Comparison of ENCODE assay signal across 36 cellular contexts in the genomic region with DNA sequence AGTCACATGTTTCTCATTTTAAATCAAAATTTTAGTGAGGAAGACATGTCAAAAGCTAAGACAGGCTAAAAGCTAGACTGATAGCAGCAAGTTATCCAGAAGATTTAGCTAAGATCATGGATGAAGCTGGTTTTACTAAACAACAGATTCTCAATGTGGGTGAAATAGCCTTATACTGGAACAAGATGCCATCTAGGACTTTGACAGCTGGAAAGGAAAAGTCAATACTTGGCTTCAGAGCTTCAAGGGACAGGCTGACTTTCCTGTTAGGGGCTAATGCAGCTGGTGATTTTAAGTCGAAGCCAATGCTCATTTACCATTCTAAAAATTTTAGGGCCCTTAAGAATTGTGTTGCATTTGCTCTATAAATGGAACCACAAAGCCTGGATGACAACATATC.
A peak's percentile ranks its signal among the peaks of the same experiment; 100 is the strongest.
DNase-seq lines count a peak whose midpoint lies in the region; ATAC-seq, FAIRE-seq and TF ChIP-seq lines count a peak whose summit lies in the region.
"Had no signal": no experiment of that assay in that cellular context is flagged by ENCODE, and none has a peak within 500 bp of the region (broad histone marks: within the 10 kb centered on the region; RNA-seq: fewer than 3 reads in every experiment).

No MANE protein-coding gene starts in this region.

- H3K4me3 Mint-ChIP-seq in progenitor cell of endocrine pancreas (ENCODE audit: low read depth), result no peak overlapping the region
- H3K4me3 Mint-ChIP-seq: B cell; CD14-positive monocyte; CD4-positive, alpha-beta memory T cell; CD4-positive, alpha-beta T cell; CD8-positive, alpha-beta memory T cell; CD8-positive, alpha-beta T cell had no signal

- no peak overlapping the region for H3K4me2 ChIP-seq in HepG2 (ENCODE audit: low read depth, low read length)
- no peak overlapping the region for H3K4me2 ChIP-seq in PC-9
- H3K4me2 ChIP-seq: A549; BLaER1; BLaER1 treated with 17β-estradiol and CSF1 and Interleukin-3, amounts not matched to agents 10 nM and 100 nM had no signal

- BruUV-seq in HepG2 (replicated peaks; lab: Mats Ljungman, UMichigan) (no TSS peak), PC-9 (replicated peaks; lab: Mats Ljungman, UMichigan) (no TSS peak)

- in situ Hi-C loops in HepG2 (cut with HindIII; ENCODE audit: extremely low pct_ligation_motif_present, low pct_unique_long_range_greater_than_20kb), result no loop called here

- H3K9ac ChIP-seq in liver (ENCODE audit: low read depth in 1 of 2, low read length in 2 of 2), result no peak overlapping the region
- H3K9ac ChIP-seq in HepG2 (ENCODE audit: insufficient read depth, low read depth, low read length), result no peak overlapping the region
- H3K9ac ChIP-seq: BLaER1; BLaER1 treated with 17β-estradiol and CSF1 and Interleukin-3, amounts not matched to agents 10 nM and 100 nM had no signal

- H2AFZ ChIP-seq in HepG2 (ENCODE audit: low read length), result no peak overlapping the region
- peak overlapping the region; percentile 5; the same call in 1 of the 2 replicates for H2AFZ ChIP-seq in PC-9

- H3K4me3 ChIP-seq in liver (ENCODE audit: low read depth in 1 of 3, low read length in 3 of 3) (no peak overlapping the region), HepG2 (replicated peaks in 1 of 3; ENCODE audit: insufficient read depth in 1 of 3, low read depth in 2 of 3, low read length in 3 of 3) (no peak overlapping the region), PC-9 (no peak overlapping the region)
- H3K4me3 ChIP-seq: A549; BLaER1; BLaER1 treated with 17β-estradiol and CSF1 and Interleukin-3, amounts not matched to agents 10 nM and 100 nM had no signal

- peaks cover 0 to 40% (median 38%) of the 10 kb centered on the region in 4 donors for H3K4me1 ChIP-seq in liver (ENCODE audit: control insufficient read depth in 4 of 4, insufficient read depth in 4 of 4, low read length in 3 of 4)
- H3K4me1 ChIP-seq in HepG2 (ENCODE audit: insufficient read depth, low read length), result no peaks in the 10 kb centered on the region
- no peaks in the 10 kb centered on the region for H3K4me1 ChIP-seq in PC-9 (replicated peaks; ENCODE audit: insufficient read depth)
- H3K4me1 ChIP-seq: BE2C; BLaER1; BLaER1 treated with 17β-estradiol and CSF1 and Interleukin-3, amounts not matched to agents 10 nM and 100 nM; Caco-2 had no signal

- no peaks in the 10 kb centered on the region for H4K20me1 ChIP-seq in HepG2 (ENCODE audit: insufficient read depth, low read length)
- no peaks in the 10 kb centered on the region for H4K20me1 ChIP-seq in PC-9 (ENCODE audit: insufficient read depth)
- H4K20me1 ChIP-seq: BLaER1; BLaER1 treated with 17β-estradiol and CSF1 and Interleukin-3, amounts not matched to agents 10 nM and 100 nM had no signal

- no peak for TF ChIP-seq RAD21 in liver (IDR thresholded peaks at IDR 0.05)
- TF ChIP-seq RAD21 in HepG2 (CRISPR knock-in tag; IDR thresholded peaks at IDR 0.05), result no peak

- FAIRE-seq in HepG2 (lab: Jason Lieb, UNC), result no peak
- FAIRE-seq: A204.1, A549, D721Med had no signal

- POLR2A ChIA-PET in HepG2 (lab: Yijun Ruan, JAX), result no interaction called here
- POLR2A ChIA-PET in PC-9 (lab: Charles Lee; ENCODE audit: unreplicated experiment), result no interaction called here

- no peaks in the 10 kb centered on the region for H3K9me2 ChIP-seq in PC-9 (ENCODE audit: insufficient read depth)

- peaks cover 1% of the 10 kb centered on the region for H3K36me3 Mint-ChIP-seq in progenitor cell of endocrine pancreas (ENCODE audit: insufficient read depth)
- H3K36me3 Mint-ChIP-seq: CD14-positive monocyte; CD4-positive, alpha-beta memory T cell; CD4-positive, CD25-positive, alpha-beta regulatory T cell; CD8-positive, alpha-beta memory T cell; CD8-positive, alpha-beta T cell had no signal

- CTCF ChIA-PET in HepG2 (lab: Yijun Ruan, JAX; ENCODE audit: low intra/inter-chr PET ratio, low total read pairs), result no interaction called here
- CTCF ChIA-PET in PC-9 (lab: Charles Lee), result no interaction called here

- H3K9me3 ChIP-seq in liver (ENCODE audit: control insufficient read depth in 4 of 4, low read length in 3 of 4) (no peaks in the 10 kb centered on the region), HepG2 (ENCODE audit: low read length) (peaks cover 65% of the 10 kb centered on the region), PC-9 (ENCODE audit: insufficient read depth, low read depth) (no peaks in the 10 kb centered on the region)
- H3K9me3 ChIP-seq: A549; BE2C; BLaER1; BLaER1 treated with 17β-estradiol and CSF1 and Interleukin-3, amounts not matched to agents 10 nM and 100 nM; Caco-2 had no signal

- H3K36me3 ChIP-seq in liver (ENCODE audit: control insufficient read depth in 4 of 4, insufficient read depth in 3 of 4, low read depth in 1 of 4, low read length in 3 of 4) (no peaks in the 10 kb centered on the region), HepG2 (replicated peaks in 1 of 2; ENCODE audit: control insufficient read depth in 1 of 2, insufficient read depth in 2 of 2, low read length in 2 of 2) (no peaks in the 10 kb centered on the region), PC-9 (ENCODE audit: low read depth) (no peaks in the 10 kb centered on the region)
- H3K36me3 ChIP-seq: BE2C; BLaER1; BLaER1 treated with 17β-estradiol and CSF1 and Interleukin-3, amounts not matched to agents 10 nM and 100 nM had no signal

- 22% methylated on average over 1 of the region's 1 CpG for WGBS in liver
- WGBS in HepG2 (ENCODE audit: low lambda C conversion rate), result 0% methylated on average over 1 of the region's 1 CpG

- H3K27me3 Mint-ChIP-seq in progenitor cell of endocrine pancreas, result no peaks in the 10 kb centered on the region
- H3K27me3 Mint-ChIP-seq: B cell; CD4-positive, alpha-beta memory T cell; CD4-positive, alpha-beta T cell; CD4-positive, CD25-positive, alpha-beta regulatory T cell; CD8-positive, alpha-beta memory T cell had no signal

- no peaks in the 10 kb centered on the region for H3F3A ChIP-seq in PC-9 (ENCODE audit: insufficient read depth, low read depth)

- H3K27ac ChIP-seq in liver (ENCODE audit: low read depth in 1 of 2, low read length in 2 of 2) (no peak overlapping the region), HepG2 (ENCODE audit: extremely low read length, insufficient read depth, low read length) (no peak overlapping the region), PC-9 (no peak overlapping the region)
- H3K27ac ChIP-seq: 22Rv1; A549; BLaER1; BLaER1 treated with 17β-estradiol and CSF1 and Interleukin-3, amounts not matched to agents 10 nM and 100 nM; C4-2B had no signal

- peak overlapping the region; percentile 7 for H3K27ac Mint-ChIP-seq in progenitor cell of endocrine pancreas
- H3K27ac Mint-ChIP-seq: B cell; CD14-positive monocyte; CD4-positive, alpha-beta memory T cell; CD4-positive, alpha-beta T cell; CD4-positive, CD25-positive, alpha-beta regulatory T cell; CD8-positive, alpha-beta memory T cell; CD8-positive, alpha-beta T cell had no signal

- H3K27me3 ChIP-seq in liver (ENCODE audit: control insufficient read depth in 4 of 4, insufficient read depth in 4 of 4, low read length in 3 of 4) (no peaks in the 10 kb centered on the region), HepG2 (ENCODE audit: control insufficient read depth in 1 of 2, insufficient read depth in 2 of 2, low read length in 2 of 2) (no peaks in the 10 kb centered on the region), PC-9 (ENCODE audit: insufficient read depth, low read depth) (no peaks in the 10 kb centered on the region)
- H3K27me3 ChIP-seq: BE2C; BLaER1; BLaER1 treated with 17β-estradiol and CSF1 and Interleukin-3, amounts not matched to agents 10 nM and 100 nM had no signal

- no peak for ATAC-seq in HepG2
- ATAC-seq in left lobe of liver, result peak; percentile 49
- ATAC-seq: A549; CD8-positive, alpha-beta T cell had no signal

- intact Hi-C loops in HepG2 (cut with micrococcal nuclease; ENCODE audit: unreplicated experiment) (no loop called here), PC-9 (cut with micrococcal nuclease; ENCODE audit: unreplicated experiment) (no loop called here)

- TF ChIP-seq EP300 in HepG2 (IDR thresholded peaks at IDR 0.05; ENCODE audit: low read depth in 2 of 2, low read length in 2 of 2) (no peak), HepG2 (CRISPR knock-in tag; IDR thresholded peaks at IDR 0.05; ENCODE audit: borderline replicate concordance) (no peak)

- no peaks in the 10 kb centered on the region for H3K9me3 Mint-ChIP-seq in progenitor cell of endocrine pancreas (ENCODE audit: low read depth)
- H3K9me3 Mint-ChIP-seq: CD4-positive, alpha-beta T cell had no signal

- no peak for TF ChIP-seq CTCF in liver (IDR thresholded peaks at IDR 0.05; ENCODE audit: low read depth, low read length, missing input control)
- TF ChIP-seq CTCF in HepG2 (CRISPR knock-in tag; IDR thresholded peaks at IDR 0.05), result no peak
- no peak for TF ChIP-seq CTCF in PC-9 (conservative IDR thresholded peaks at IDR 0.05)
- no peak for TF ChIP-seq CTCF in progenitor cell of endocrine pancreas (IDR thresholded peaks at IDR 0.05; ENCODE audit: unreplicated experiment)

- peaks cover 32% of the 10 kb centered on the region for H3K4me1 Mint-ChIP-seq in progenitor cell of endocrine pancreas (ENCODE audit: low read depth)
- H3K4me1 Mint-ChIP-seq: B cell; CD14-positive monocyte; CD4-positive, alpha-beta memory T cell; CD4-positive, CD25-positive, alpha-beta regulatory T cell; CD8-positive, alpha-beta memory T cell had no signal

- no peak for TF ChIP-seq POLR2A in HepG2 (IDR thresholded peaks at IDR 0.05; ENCODE audit: insufficient read depth in 1 of 2, low read depth in 2 of 2, low read length in 2 of 2)

- H3K79me2 ChIP-seq in HepG2 (ENCODE audit: insufficient read depth, low read length), result no peaks in the 10 kb centered on the region
- no peaks in the 10 kb centered on the region for H3K79me2 ChIP-seq in PC-9 (ENCODE audit: low read depth)

- DNase-seq in HepG2 (ENCODE audit: low spot score) (no peak), PC-9 (no peak), left lobe of liver (ENCODE audit: low spot score) (no peak), progenitor cell of endocrine pancreas (ENCODE audit: low spot score, unreplicated experiment) (no peak), cerebellar cortex (ENCODE audit: low spot score) (no peak), DMS153 (lab: John Stamatoyannopoulos, UW) (no peak)
- DNase-seq in activated naive CD4-positive, alpha-beta T cell (lab: John Stamatoyannopoulos, UW), result no peak
- DNase-seq: 8988T; ACHN; AML-193; BE2C; C1 segment of cervical spinal cord; Caco-2; Calu3; CD4-positive, alpha-beta memory T cell; CD4-positive, alpha-beta T cell; CD4-positive, CD25-positive, alpha-beta regulatory T cell; CD8-positive, alpha-beta memory T cell; CD8-positive, alpha-beta T cell; COR-L47; DMS 273 treated with DMSO at 0.1 percent for 48 hours; DMS53; DMS79; DMS79 treated with DMSO at 0.1 percent for 48 hours; DND-41; EL had no signal

TF ChIP-seq in liver, 16 proteins besides CTCF, POLR2A, EP300 and RAD21 (continues in another document):
- peak; percentile 11 for TF ChIP-seq YY1 (IDR thresholded peaks at IDR 0.05)
- TF ChIP-seq, protein P1, sequence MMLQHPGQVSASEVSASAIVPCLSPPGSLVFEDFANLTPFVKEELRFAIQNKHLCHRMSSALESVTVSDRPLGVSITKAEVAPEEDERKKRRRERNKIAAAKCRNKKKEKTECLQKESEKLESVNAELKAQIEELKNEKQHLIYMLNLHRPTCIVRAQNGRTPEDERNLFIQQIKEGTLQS (IDR thresholded peaks at IDR 0.05), result no peak

TF ChIP-seq in HepG2, 621 proteins besides CTCF, POLR2A, EP300 and RAD21 (continues in another document):
- TF ChIP-seq SP1 (IDR thresholded peaks at IDR 0.05), result no peak
- no peak for TF ChIP-seq SP1 (CRISPR knock-in tag; IDR thresholded peaks at IDR 0.05)
- no peak for TF ChIP-seq SOX13 (IDR thresholded peaks at IDR 0.05)
- no peak for TF ChIP-seq SOX13 (CRISPR knock-in tag; conservative IDR thresholded peaks at IDR 0.05 in 1 of 2, IDR thresholded peaks at IDR 0.05 in 1 of 2)
